In the genomic region with DNA sequence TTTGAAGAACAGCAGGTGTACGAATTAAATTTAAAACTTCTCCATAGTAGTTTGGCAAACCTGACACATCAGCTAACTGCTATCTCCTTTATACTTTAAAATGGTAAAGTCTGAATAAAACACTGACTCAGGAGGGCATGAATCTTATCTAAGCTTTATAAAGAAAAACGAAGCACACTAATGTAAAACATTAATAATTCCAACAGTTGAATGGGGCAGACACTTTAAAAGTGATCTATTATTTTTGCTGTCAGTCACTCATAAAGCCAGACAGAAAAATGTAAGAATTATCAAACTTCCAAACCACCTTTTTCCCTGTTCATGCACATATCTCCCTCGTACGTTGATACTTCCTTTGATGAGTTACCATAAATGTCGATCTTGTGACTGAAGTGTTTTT, we compare ENCODE assay signal across 11 cellular contexts. TPM values are rescaled to one million over a fixed set of nuclear protein-coding genes. Genes with fewer than 3 reads are reported as not detected.
A peak's percentile ranks its signal among the peaks of the same experiment; 100 is the strongest.
DNase-seq lines count a peak whose midpoint lies in the region; ATAC-seq and TF ChIP-seq lines count a peak whose summit lies in the region.
"Had no signal": no experiment of that assay in that cellular context is flagged by ENCODE, and none has a peak within 500 bp of the region (broad histone marks: within the 10 kb centered on the region; RNA-seq: fewer than 3 reads in every experiment).

No MANE protein-coding gene starts in this region.

- H4K20me1 ChIP-seq in Karpas-422 (ENCODE audit: insufficient read depth, low read depth, low read length), result no peaks in the 10 kb centered on the region; the same call in 1 of the 2 replicates

- peak overlapping the region; percentile 95 for H3K4me3 Mint-ChIP-seq in natural killer cell

- H3K27ac ChIP-seq in Karpas-422 (ENCODE audit: low read length), result no peak overlapping the region

- no peaks in the 10 kb centered on the region for H3K27me3 ChIP-seq in Karpas-422 (ENCODE audit: low read length)

- H3K4me3 ChIP-seq in AG09309 (ENCODE audit: control insufficient read depth, low read depth, low read length), result peak overlapping the region; percentile 92
- no peak overlapping the region for H3K4me3 ChIP-seq in Karpas-422 (ENCODE audit: low read length)
- peak overlapping the region; percentile 90 to 100 for H3K4me3 ChIP-seq in cardiac fibroblast (replicated peaks in 1 of 2; ENCODE audit: low read depth in 2 of 2, low read length in 2 of 2)

- peaks cover 26% of the 10 kb centered on the region for H3K4me1 ChIP-seq in Karpas-422 (ENCODE audit: low read length)

- H3K27me3 Mint-ChIP-seq in natural killer cell (ENCODE audit: low read depth in 2 of 2), result no peaks in the 10 kb centered on the region

- intact Hi-C loops in natural killer cell (cut with micrococcal nuclease), result no loop called here

- peaks cover 19% of the 10 kb centered on the region; the same call in 1 of the 2 replicates for H3K36me3 ChIP-seq in Karpas-422 (ENCODE audit: insufficient read depth, low read length)

- H3K27ac Mint-ChIP-seq in natural killer cell, result peak overlapping the region; percentile 99

- H3K36me3 Mint-ChIP-seq in natural killer cell, result no peaks in the 10 kb centered on the region

- H3K9me3 ChIP-seq in Karpas-422 (ENCODE audit: low read length), result no peaks in the 10 kb centered on the region

- H3K9me2 ChIP-seq in Karpas-422 (replicated peaks; ENCODE audit: insufficient read depth, low read length), result no peaks in the 10 kb centered on the region

- H3K4me2 ChIP-seq in Karpas-422 (ENCODE audit: low read depth, low read length, poor library complexity, severe bottlenecking), result peak overlapping the region; percentile 93

- no peaks in the 10 kb centered on the region for H3K9me3 Mint-ChIP-seq in natural killer cell

- ATAC-seq in natural killer cell (no peak), HG03025 (IDR thresholded peaks at IDR 0.05; ENCODE audit: low FRiP score, unreplicated experiment) (no peak)
- ATAC-seq: HCT116 had no signal

- peaks cover 58 to 67% of the 10 kb centered on the region in 2 donors for H3K4me1 Mint-ChIP-seq in natural killer cell

- TF ChIP-seq CTCF in AG09309 (IDR thresholded peaks at IDR 0.05; ENCODE audit: control insufficient read depth, insufficient read depth, low read depth, low read length, missing control alignments), result no peak
- TF ChIP-seq CTCF in cardiac fibroblast (IDR thresholded peaks at IDR 0.05; ENCODE audit: low read depth, low read length), result no peak
- no peak for TF ChIP-seq CTCF in natural killer cell (IDR thresholded peaks at IDR 0.05)

- DNase-seq in AG09309 (ENCODE audit: low read depth) (no peak), Karpas-422 (no peak), cardiac fibroblast (ENCODE audit: low read depth in 2 of 2) (no peak), natural killer cell (no peak), Kasumi-1 (lab: John Stamatoyannopoulos, UW) (no peak)
- no peak for DNase-seq in stimulated activated CD4-positive, alpha-beta T cell treated with anti-CD3 and anti-CD28 coated beads, Interleukin-15, amount 100 ng/mL, for 24 hours
- DNase-seq in stimulated activated CD4-positive, alpha-beta T cell treated with anti-CD3 and anti-CD28 coated beads, Interleukin-2, amount 100 ng/mL, for 24 hours, result no peak
- DNase-seq: activated CD4-positive, alpha-beta T cell treated with anti-CD3 and anti-CD28 coated beads for 48 hours; NCI-H1930 had no signal

- no peak overlapping the region for H3K9ac ChIP-seq in Karpas-422 (ENCODE audit: low read length)

- peaks cover 92% of the 10 kb centered on the region for H3K79me2 ChIP-seq in Karpas-422 (ENCODE audit: low read length)

- H2AFZ ChIP-seq in Karpas-422 (ENCODE audit: low read length), result no peak overlapping the region

RNA-seq across cellular contexts. Expression of a gene that starts 2.6 kb away (rescaled TPM):
- total RNA-seq in Karpas-422 (2014; rRNA removed; shearing (Covaris generic); ENCODE audit: low replicate concordance), result 40.2 and 69.7 TPM in 2 replicates
- 100 to 1,000 TPM in 1 of 3 donors, 10 to 100 TPM in 2; 88.0 to 132 (median 89.6) TPM for total RNA-seq in natural killer cell

RNA-seq across cellular contexts. Expression of a gene that starts 38.5 kb away (rescaled TPM):
- 27.7 and 28.5 TPM in 2 replicates for total RNA-seq in Karpas-422 (2014; rRNA removed; shearing (Covaris generic); ENCODE audit: low replicate concordance)
- 10 to 100 TPM; 34.4 to 36.6 (median 35.5) TPM for total RNA-seq in natural killer cell

RNA-seq across cellular contexts. Expression of a gene that starts 50.4 kb away (rescaled TPM):
- total RNA-seq in Karpas-422 (2014; rRNA removed; shearing (Covaris generic); ENCODE audit: low replicate concordance), result 0.43 TPM in 1 of 2 replicates, not detected in the other
- total RNA-seq in natural killer cell, result under 1 TPM; 0.11 to 0.30 (median 0.21) TPM
